23 cellular contexts compared by ENCODE assay signal in the genomic region with DNA sequence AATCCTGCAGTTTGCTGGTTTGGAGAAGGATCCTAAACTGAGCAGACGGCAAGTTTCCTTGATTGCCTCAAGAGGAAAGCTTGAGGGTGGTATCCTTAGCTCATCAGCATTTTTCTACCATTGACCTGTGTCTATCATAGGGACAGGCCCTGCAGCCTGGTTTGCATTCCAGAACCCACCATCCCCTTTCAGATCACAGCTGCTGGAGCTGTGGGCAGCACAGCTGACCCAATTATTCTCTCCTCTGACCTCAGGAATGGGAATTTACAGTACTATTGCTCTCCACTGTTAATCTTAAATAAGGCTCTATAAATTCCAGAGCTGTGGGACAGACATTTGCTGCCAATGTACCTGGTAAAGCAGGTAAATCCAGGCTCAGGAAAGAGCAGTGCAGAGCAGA.
DNase-seq lines count a peak whose midpoint lies in the region; ATAC-seq and TF ChIP-seq lines count a peak whose summit lies in the region.
"Had no signal": no experiment of that assay in that cellular context is flagged by ENCODE, and none has a peak within 500 bp of the region (broad histone marks: within the 10 kb centered on the region; RNA-seq: fewer than 3 reads in every experiment).

No MANE protein-coding gene starts in this region.

- no peak for TF ChIP-seq CTCF in heart right ventricle (IDR thresholded peaks at IDR 0.05)
- TF ChIP-seq CTCF in prostate gland (IDR thresholded peaks at IDR 0.05) = no peak

- WGBS in heart right ventricle, 2 donors = 61 to 83% methylated on average over 1 of the region's 1 CpG
- 75% methylated on average over 1 of the region's 1 CpG for WGBS in prostate gland

- H3K4me3 ChIP-seq in heart right ventricle (no peak overlapping the region), prostate gland (no peak overlapping the region)
- H3K4me3 ChIP-seq: GM23338, PC-9, SJSA1 had no signal

- intact Hi-C loops in cardiac septum (cut with DNase I) (no loop called here), heart right ventricle (cut with DNase I) (loop anchor here in 1 of 10 donors (5.0 kb wide), 1 partner anchor 266 kb away; no protein-coding TSS in a partner anchor), prostate gland (cut with DNase I) (no loop called here)

- H3K4me1 ChIP-seq in heart right ventricle (peaks cover 0 to 25% (median 0%) of the 10 kb centered on the region in 9 donors), prostate gland (replicated peaks) (no peaks in the 10 kb centered on the region)
- H3K4me1 ChIP-seq: SJSA1 had no signal

- H3K9me3 ChIP-seq in heart right ventricle = no peaks in the 10 kb centered on the region
- H3K9me3 ChIP-seq in prostate gland = no peaks in the 10 kb centered on the region
- H3K9me3 ChIP-seq: SJSA1 had no signal

- peak; percentile 20 for DNase-seq in cardiac septum (ENCODE audit: low spot score)
- DNase-seq in heart right ventricle = no peak
- peak; percentile 2 for DNase-seq in kidney tubule cell (ENCODE audit: low spot score)
- DNase-seq in prostate gland (ENCODE audit: low spot score) = peak; percentile 19
- no peak for DNase-seq in cerebellar nuclear complex (lab: John Stamatoyannopoulos, UW)
- DNase-seq in activated effector memory CD4-positive, alpha-beta T cell treated with anti-CD3 and anti-CD28 coated beads, Interleukin-2, amount 50 U/mL, for 16 hours = no peak
- no peak for DNase-seq in medulla oblongata (ENCODE audit: extremely low spot score)
- DNase-seq: Calu3, H9, IMR-90, KG1, NCI-H1048, NCI-H1694, NCI-H2029 treated with DMSO at 0.1 percent for 48 hours, NCI-H2227 treated with DMSO at 0.1 percent for 48 hours, NCI-H526 treated with DMSO at 0.1 percent for 48 hours, PC-9, Right ventricle myocardium superior, RPMI8226 had no signal

- H3K36me3 ChIP-seq in heart right ventricle (no peaks in the 10 kb centered on the region), prostate gland (no peaks in the 10 kb centered on the region)
- H3K36me3 ChIP-seq: SJSA1 had no signal

- H3K27ac ChIP-seq in heart right ventricle = no peak overlapping the region
- H3K27ac ChIP-seq in prostate gland = no peak overlapping the region
- H3K27ac ChIP-seq: 22Rv1, PC-9, SJSA1 had no signal

- H3K27me3 ChIP-seq in heart right ventricle (no peaks in the 10 kb centered on the region), prostate gland (replicated peaks; ENCODE audit: insufficient read depth) (no peaks in the 10 kb centered on the region)
- H3K27me3 ChIP-seq: SJSA1 had no signal

- no peak for TF ChIP-seq POLR2A in prostate gland (IDR thresholded peaks at IDR 0.05)

- no peak for ATAC-seq in heart right ventricle
- ATAC-seq in GM21576 (IDR thresholded peaks at IDR 0.05; ENCODE audit: unreplicated experiment) = no peak
- ATAC-seq: GM23338 had no signal

Comparison
In these comparisons a context has a peak if more than half of its experiments do, and no peak if none do; other contexts are left out.
1. DNase-seq: peak in cardiac septum (single experiment), kidney tubule cell (single experiment) and prostate gland (single experiment); none in heart right ventricle (0 of 2), cerebellar nuclear complex (0 of 2), activated effector memory CD4-positive, alpha-beta T cell treated with anti-CD3 and anti-CD28 coated beads, Interleukin-2, amount 50 U/mL, for 16 hours (single experiment) and medulla oblongata (single experiment).